Comparison of ENCODE assay signal across 10 cellular contexts in genomic region chr9:95461448-95462381, GRCh38. TPM values are rescaled to one million over a fixed set of nuclear protein-coding genes. Genes with fewer than 3 reads are reported as not detected.
DNase-seq lines count a peak whose midpoint lies in the region; ATAC-seq and TF ChIP-seq lines count a peak whose summit lies in the region.
"Had no signal": no experiment of that assay in that cellular context is flagged by ENCODE, and none has a peak within 500 bp of the region (broad histone marks: within the 10 kb centered on the region; RNA-seq: fewer than 3 reads in every experiment).

No MANE protein-coding gene starts in this region.

- no peak for ATAC-seq in activated T-cell treated with anti-CD3 and anti-CD28 coated beads, Interleukin-2, amount 50 U/mL, for 72 hours (replicated peaks in 1 of 2)
- ATAC-seq in lower lobe of right lung = no peak

- H3K27ac Mint-ChIP-seq in activated T-cell treated with anti-CD3 and anti-CD28 coated beads, Interleukin-2, amount 50 U/mL, for 72 hours = peak overlapping the region; percentile 16

- no peaks in the 10 kb centered on the region for H3K9me3 Mint-ChIP-seq in activated T-cell treated with anti-CD3 and anti-CD28 coated beads, Interleukin-2, amount 50 U/mL, for 72 hours

- no peaks in the 10 kb centered on the region for H3K79me2 ChIP-seq in mammary epithelial cell (ENCODE audit: insufficient read depth, low read length)

- TF ChIP-seq CTCF in mammary epithelial cell (conservative IDR thresholded peaks at IDR 0.05 in 1 of 2, IDR thresholded peaks at IDR 0.05 in 1 of 2; ENCODE audit: extremely low read depth in 1 of 2, insufficient read depth in 1 of 2, low read depth in 1 of 2, low read length in 2 of 2) (no peak), breast epithelium (IDR thresholded peaks at IDR 0.05) (no peak), lower lobe of right lung (IDR thresholded peaks at IDR 0.05) (no peak), transverse colon (IDR thresholded peaks at IDR 0.05) (no peak)

- no peaks in the 10 kb centered on the region for H3K9me3 ChIP-seq in mammary epithelial cell (replicated peaks; ENCODE audit: insufficient read depth, low read length)
- no peaks in the 10 kb centered on the region for H3K9me3 ChIP-seq in breast epithelium
- no peaks in the 10 kb centered on the region for H3K9me3 ChIP-seq in lower lobe of right lung
- H3K9me3 ChIP-seq in transverse colon = no peaks in the 10 kb centered on the region

- H2AFZ ChIP-seq in mammary epithelial cell (ENCODE audit: low read depth, low read length) = peak overlapping the region; percentile 93

- H3K4me3 ChIP-seq in mammary epithelial cell (replicated peaks in 1 of 3; ENCODE audit: insufficient read depth in 1 of 3, low read depth in 2 of 3, low read length in 3 of 3) = no peak overlapping the region
- peak overlapping the region in 1 of 3 donors; percentile 17 for H3K4me3 ChIP-seq in breast epithelium
- peak overlapping the region; percentile 23 for H3K4me3 ChIP-seq in lower lobe of right lung
- peak overlapping the region in 2 of 4 donors; percentile 13 to 38 for H3K4me3 ChIP-seq in transverse colon

- no peaks in the 10 kb centered on the region for H3K36me3 ChIP-seq in mammary epithelial cell (ENCODE audit: insufficient read depth, low read length)
- H3K36me3 ChIP-seq in breast epithelium = peaks cover 3% of the 10 kb centered on the region
- peaks cover 72% of the 10 kb centered on the region for H3K36me3 ChIP-seq in lower lobe of right lung
- peaks cover 0 to 12% (median under 1%) of the 10 kb centered on the region in 4 donors for H3K36me3 ChIP-seq in transverse colon

- BruUV-seq in mammary epithelial cell (replicated peaks; lab: Mats Ljungman, UMichigan) = no TSS peak

- H3K27ac ChIP-seq in mammary epithelial cell (ENCODE audit: insufficient read depth, low read depth, low read length) (no peak overlapping the region), breast epithelium (peak overlapping the region in 1 of 2 donors; percentile 46), lower lobe of right lung (peak overlapping the region; percentile 51), transverse colon (peak overlapping the region; percentile 55 to 80 (median 72))

- intact Hi-C loops in mammary epithelial cell (cut with micrococcal nuclease) = no loop called here
- intact Hi-C loops in breast epithelium (cut with DNase I; ENCODE audit: low total_unique reads) = loop anchor here (5.0 to 10.0 kb wide), 2 partner anchors 1233 to 1794 kb away; no protein-coding TSS in a partner anchor
- intact Hi-C loops in lower lobe of right lung (cut with DNase I) = no loop called here
- intact Hi-C loops in transverse colon (cut with DNase I; ENCODE audit: low total_unique reads) = loop anchor here (5.0 kb wide), 1 partner anchor 46 kb away; no protein-coding TSS in a partner anchor

- 89% methylated on average over 23 of the region's 24 CpGs for WGBS in mammary epithelial cell (ENCODE audit: low coverage, missing lambda C conversion rate)
- WGBS in transverse colon (ENCODE audit: low coverage in 1 of 2), 2 donors = 35 to 65% methylated on average over 5 to 24 of the region's 24 CpGs

- H3K9ac ChIP-seq in mammary epithelial cell (ENCODE audit: insufficient read depth, low read length) = no peak overlapping the region

- DNase-seq in mammary epithelial cell (no peak), breast epithelium (ENCODE audit: low spot score in 2 of 2) (no peak), lower lobe of right lung (no peak), transverse colon (no peak), NCI-H187 treated with DMSO at 0.1 percent for 48 hours (lab: John Stamatoyannopoulos, UW) (no peak), retina (no peak), NCI-H2107 treated with DMSO at 0.1 percent for 48 hours (lab: John Stamatoyannopoulos, UW; ENCODE audit: unreplicated experiment) (no peak)
- DNase-seq in activated T-cell treated with anti-CD3 and anti-CD28 coated beads, Interleukin-2, amount 50 U/mL, for 72 hours = no peak
- DNase-seq: Calu3, SHP77 treated with DMSO at 0.1 percent for 48 hours had no signal

- dilution Hi-C loops in mammary epithelial cell (cut with HindIII; ENCODE audit: low sequenced_read_pairs) = no loop called here

- no peaks in the 10 kb centered on the region for H4K20me1 ChIP-seq in mammary epithelial cell (ENCODE audit: insufficient read depth, low read length)

- H3K27me3 ChIP-seq in mammary epithelial cell (ENCODE audit: insufficient read depth, low read length) = no peaks in the 10 kb centered on the region
- H3K27me3 ChIP-seq in breast epithelium = no peaks in the 10 kb centered on the region
- no peaks in the 10 kb centered on the region for H3K27me3 ChIP-seq in lower lobe of right lung (ENCODE audit: low read depth)
- no peaks in the 10 kb centered on the region for H3K27me3 ChIP-seq in transverse colon

- H3K4me1 Mint-ChIP-seq in activated T-cell treated with anti-CD3 and anti-CD28 coated beads, Interleukin-2, amount 50 U/mL, for 72 hours (ENCODE audit: low read depth) = peaks cover 25% of the 10 kb centered on the region

- in situ Hi-C loops in mammary epithelial cell (cut with MboI; ENCODE audit: low sequenced_read_pairs in 2 of 2) = no loop called here
- in situ Hi-C loops in transverse colon (cut with MboI; ENCODE audit: low pct_ligation_motif_present in 1 of 4, low pct_unique_long_range_greater_than_20kb in 1 of 4, low sequenced_read_pairs in 3 of 4) = no loop called here

- CTCF ChIA-PET in mammary epithelial cell (lab: Charles Lee; ENCODE audit: low non-redundant PET) = no interaction called here

- H3K4me1 ChIP-seq in mammary epithelial cell (ENCODE audit: insufficient read depth, low read length) (peaks cover 16% of the 10 kb centered on the region), breast epithelium (peaks cover 0 to 7% of the 10 kb centered on the region in 2 donors), lower lobe of right lung (peaks cover 20% of the 10 kb centered on the region), transverse colon (peaks cover 30 to 56% (median 35%) of the 10 kb centered on the region in 4 donors)

- TF ChIP-seq POLR2A in breast epithelium (IDR thresholded peaks at IDR 0.05) (no peak), transverse colon (IDR thresholded peaks at IDR 0.05) (no peak)

- peaks cover 10% of the 10 kb centered on the region for H3K27me3 Mint-ChIP-seq in activated T-cell treated with anti-CD3 and anti-CD28 coated beads, Interleukin-2, amount 50 U/mL, for 72 hours (ENCODE audit: low read depth)

- H3K4me3 Mint-ChIP-seq in activated T-cell treated with anti-CD3 and anti-CD28 coated beads, Interleukin-2, amount 50 U/mL, for 72 hours = peak overlapping the region; percentile 81 to 90

- peaks cover 0 to 2% of the 10 kb centered on the region in 2 donors for H3K36me3 Mint-ChIP-seq in activated T-cell treated with anti-CD3 and anti-CD28 coated beads, Interleukin-2, amount 50 U/mL, for 72 hours (ENCODE audit: insufficient read depth in 2 of 2)

- H3K4me2 ChIP-seq in mammary epithelial cell (ENCODE audit: insufficient read depth, low read depth, low read length) = peak overlapping the region; percentile 74

- no peak for TF ChIP-seq EP300 in transverse colon (IDR thresholded peaks at IDR 0.05; ENCODE audit: low read depth)

RNA-seq across cellular contexts. Expression of gene PTCH1, which starts 55.1 kb away (rescaled TPM):
- total RNA-seq in mammary epithelial cell (1 to 10 TPM; 5.0 to 7.0 TPM), breast epithelium (1 to 10 TPM; 6.6 to 9.9 (median 6.6) TPM), lower lobe of right lung (33.3 TPM), transverse colon (10 to 100 TPM; 12.3 to 50.9 (median 26.4) TPM)
- polyA plus RNA-seq in mammary epithelial cell = 1.7 TPM
- 9.3 TPM for polyA minus RNA-seq in mammary epithelial cell
- total RNA-seq in activated T-cell treated with anti-CD3 and anti-CD28 coated beads, Interleukin-2, amount 50 U/mL, for 72 hours = 10 to 100 TPM in 1 of 2 donors, 1 to 10 TPM in 1; 5.9 to 10.5 TPM

Comparison
In these comparisons a context has a peak if more than half of its experiments do, and no peak if none do; other contexts are left out.
1. intact Hi-C loops: an anchor here in breast epithelium (5.0 to 10.0 kb wide) and transverse colon (5.0 kb wide); none called in mammary epithelial cell and lower lobe of right lung.